8 cellular contexts compared by ENCODE assay signal in the genomic region with DNA sequence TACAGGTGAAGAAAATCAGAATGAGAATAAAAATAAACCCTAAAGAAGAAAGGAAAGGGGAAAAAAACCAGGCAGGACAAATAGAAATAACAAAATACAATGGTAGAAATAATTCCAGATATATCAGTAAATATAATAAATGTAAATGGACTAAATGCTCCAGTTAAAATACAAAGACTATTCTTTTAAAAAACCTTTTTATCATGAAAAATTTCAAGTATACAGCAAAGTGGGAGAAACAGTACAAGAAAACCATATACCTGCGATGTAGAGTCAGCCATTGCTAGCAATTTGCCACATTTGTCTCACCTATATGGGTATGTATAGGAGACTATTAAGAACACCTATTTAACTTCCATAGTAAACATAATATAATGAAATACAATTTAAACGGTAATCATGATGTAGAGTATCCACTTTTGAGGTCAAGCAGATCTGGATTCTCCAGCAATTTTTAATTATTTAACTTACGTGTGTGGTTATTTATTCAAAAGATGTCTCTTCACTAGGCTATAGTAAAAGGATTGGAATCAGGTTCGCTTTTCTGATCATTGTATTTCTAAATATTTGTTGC. TPM values are rescaled to one million over a fixed set of nuclear protein-coding genes. Genes with fewer than 3 reads are reported as not detected.
DNase-seq lines count a peak whose midpoint lies in the region; ATAC-seq and TF ChIP-seq lines count a peak whose summit lies in the region.

No MANE protein-coding gene starts in this region.

- no peak for TF ChIP-seq POLR2A in tibial nerve (IDR thresholded peaks at IDR 0.05)

- no peaks in the 10 kb centered on the region for H3K9me3 Mint-ChIP-seq in activated naive CD8-positive, alpha-beta T cell (ENCODE audit: low read depth)
- no peaks in the 10 kb centered on the region for H3K9me3 Mint-ChIP-seq in activated naive CD8-positive, alpha-beta T cell treated with anti-CD3 and anti-CD28 coated beads, Interleukin-2, amount 50 U/mL, for 24 hours
- H3K9me3 Mint-ChIP-seq in activated naive CD8-positive, alpha-beta T cell treated with anti-CD3 and anti-CD28 coated beads for 36 hours: no peaks in the 10 kb centered on the region

- H3K36me3 ChIP-seq in mesodermal cell (ENCODE audit: control insufficient read depth, insufficient read depth, low read length): peaks cover 30% of the 10 kb centered on the region
- no peaks in the 10 kb centered on the region for H3K36me3 ChIP-seq in tibial nerve

- peaks cover 11% of the 10 kb centered on the region for H3K4me1 ChIP-seq in mesodermal cell (ENCODE audit: control insufficient read depth, insufficient read depth, low read length, poor library complexity, severe bottlenecking)
- peaks cover 0 to 40% (median 16%) of the 10 kb centered on the region in 4 donors for H3K4me1 ChIP-seq in tibial nerve

- no peak for ATAC-seq in activated naive CD8-positive, alpha-beta T cell treated with anti-CD3 and anti-CD28 coated beads, Interleukin-2, amount 50 U/mL, for 24 hours
- ATAC-seq in GM18907 (IDR thresholded peaks at IDR 0.05; ENCODE audit: unreplicated experiment): no peak
- ATAC-seq in GM18870 (IDR thresholded peaks at IDR 0.05; ENCODE audit: unreplicated experiment): no peak

- H3K4me3 Mint-ChIP-seq in activated naive CD8-positive, alpha-beta T cell: peak overlapping the region; percentile 56
- H3K4me3 Mint-ChIP-seq in activated naive CD8-positive, alpha-beta T cell treated with anti-CD3 and anti-CD28 coated beads, Interleukin-2, amount 50 U/mL, for 24 hours: no peak overlapping the region
- H3K4me3 Mint-ChIP-seq in activated naive CD8-positive, alpha-beta T cell treated with anti-CD3 and anti-CD28 coated beads for 36 hours: peak overlapping the region; percentile 7

- H3K27ac Mint-ChIP-seq in activated naive CD8-positive, alpha-beta T cell: peak overlapping the region; percentile 10
- H3K27ac Mint-ChIP-seq in activated naive CD8-positive, alpha-beta T cell treated with anti-CD3 and anti-CD28 coated beads, Interleukin-2, amount 50 U/mL, for 24 hours: no peak overlapping the region
- H3K27ac Mint-ChIP-seq in activated naive CD8-positive, alpha-beta T cell treated with anti-CD3 and anti-CD28 coated beads for 36 hours: no peak overlapping the region

- WGBS in mesodermal cell (ENCODE audit: insufficient coverage in 2 of 2), 2 experiments: 100% methylated on average over 1 of the region's 4 CpGs; no CpG with 5 or more reads in 1 of the 2 experiments
- WGBS in tibial nerve, 2 donors: 70 to 72% methylated on average over 4 of the region's 4 CpGs

- H3K9me3 ChIP-seq in mesodermal cell (ENCODE audit: control insufficient read depth, low read length): no peaks in the 10 kb centered on the region
- H3K9me3 ChIP-seq in tibial nerve: peaks cover 0 to 5% (median 0%) of the 10 kb centered on the region in 4 donors

- H3K27ac ChIP-seq in mesodermal cell (ENCODE audit: low read depth, low read length, severe bottlenecking) (no peak overlapping the region), tibial nerve (peak overlapping the region in 3 of 4 donors; percentile 77 to 97 (median 96))

- no peak for TF ChIP-seq EP300 in tibial nerve (IDR thresholded peaks at IDR 0.05)

- DNase-seq in activated naive CD8-positive, alpha-beta T cell treated with anti-CD3 and anti-CD28 coated beads, Interleukin-2, amount 50 U/mL, for 24 hours: no peak
- DNase-seq in activated naive CD8-positive, alpha-beta T cell treated with anti-CD3 and anti-CD28 coated beads for 36 hours: no peak
- DNase-seq in tibial nerve (ENCODE audit: low spot score in 2 of 2) (no peak), NCI-H1048 (lab: John Stamatoyannopoulos, UW) (no peak)

- H3K27me3 Mint-ChIP-seq in activated naive CD8-positive, alpha-beta T cell: no peaks in the 10 kb centered on the region
- H3K27me3 Mint-ChIP-seq in activated naive CD8-positive, alpha-beta T cell treated with anti-CD3 and anti-CD28 coated beads, Interleukin-2, amount 50 U/mL, for 24 hours: peaks cover 5% of the 10 kb centered on the region
- peaks cover 9% of the 10 kb centered on the region for H3K27me3 Mint-ChIP-seq in activated naive CD8-positive, alpha-beta T cell treated with anti-CD3 and anti-CD28 coated beads for 36 hours

- TF ChIP-seq CTCF in tibial nerve (IDR thresholded peaks at IDR 0.05): no peak

- H3K4me1 Mint-ChIP-seq in activated naive CD8-positive, alpha-beta T cell (ENCODE audit: low read depth): peaks cover 39% of the 10 kb centered on the region
- peaks cover 31% of the 10 kb centered on the region for H3K4me1 Mint-ChIP-seq in activated naive CD8-positive, alpha-beta T cell treated with anti-CD3 and anti-CD28 coated beads, Interleukin-2, amount 50 U/mL, for 24 hours
- peaks cover 26% of the 10 kb centered on the region for H3K4me1 Mint-ChIP-seq in activated naive CD8-positive, alpha-beta T cell treated with anti-CD3 and anti-CD28 coated beads for 36 hours

- peak overlapping the region; percentile 72 for H3K4me3 ChIP-seq in mesodermal cell (ENCODE audit: extremely low read depth, insufficient read depth, low read length, poor library complexity, severe bottlenecking)
- H3K4me3 ChIP-seq in tibial nerve: peak overlapping the region in 2 of 4 donors; percentile 88 to 97

- no peaks in the 10 kb centered on the region for H3K27me3 ChIP-seq in tibial nerve

- H3K36me3 Mint-ChIP-seq in activated naive CD8-positive, alpha-beta T cell: peaks cover 5% of the 10 kb centered on the region
- peaks cover 30% of the 10 kb centered on the region for H3K36me3 Mint-ChIP-seq in activated naive CD8-positive, alpha-beta T cell treated with anti-CD3 and anti-CD28 coated beads, Interleukin-2, amount 50 U/mL, for 24 hours (ENCODE audit: low read depth)
- peaks cover 32% of the 10 kb centered on the region for H3K36me3 Mint-ChIP-seq in activated naive CD8-positive, alpha-beta T cell treated with anti-CD3 and anti-CD28 coated beads for 36 hours

RNA-seq across cellular contexts. Expression of a gene that starts 0.9 kb away (rescaled TPM):
- 10 to 100 TPM; 38.4 to 40.6 TPM for total RNA-seq in activated naive CD8-positive, alpha-beta T cell treated with anti-CD3 and anti-CD28 coated beads for 36 hours
- 38.4 TPM for polyA plus RNA-seq in mesodermal cell (2013, experiment 1 of 2)
- polyA plus RNA-seq in mesodermal cell (2013, experiment 2 of 2): 43.1 TPM
- 10 to 100 TPM; 20.4 to 28.0 (median 23.6) TPM for total RNA-seq in tibial nerve
